ENCODE assay signal across 13 cellular contexts in genomic region chr17:43025766-43026537, GRCh38. TPM values are rescaled to one million over a fixed set of nuclear protein-coding genes. Genes with fewer than 3 reads are reported as not detected.
DNase-seq lines count a peak whose midpoint lies in the region; ATAC-seq and TF ChIP-seq lines count a peak whose summit lies in the region.
"Had no signal": no experiment of that assay in that cellular context is flagged by ENCODE, and none has a peak within 500 bp of the region (broad histone marks: within the 10 kb centered on the region; RNA-seq: fewer than 3 reads in every experiment).

No MANE protein-coding gene starts in this region.

- H2AFZ ChIP-seq in neural cell (ENCODE audit: low read depth, low read length), result peak overlapping the region; percentile 90

- peaks cover 25% of the 10 kb centered on the region for H3K79me2 ChIP-seq in neural cell (replicated peaks; ENCODE audit: insufficient read depth, low read length)

- peak overlapping the region; percentile 48 for H3K4me2 ChIP-seq in neural cell (ENCODE audit: low read length)

- H3K36me3 ChIP-seq in CD4-positive, CD25-positive, alpha-beta regulatory T cell (ENCODE audit: control insufficient read depth, insufficient read depth, low read length), result no peaks in the 10 kb centered on the region
- no peaks in the 10 kb centered on the region for H3K36me3 ChIP-seq in neural cell (ENCODE audit: insufficient read depth, low read length)

- no peaks in the 10 kb centered on the region for H4K20me1 ChIP-seq in neural cell (ENCODE audit: insufficient read depth)

- H3K27me3 Mint-ChIP-seq in CD4-positive, CD25-positive, alpha-beta regulatory T cell, result no peaks in the 10 kb centered on the region
- H3K27me3 Mint-ChIP-seq in dendritic cell treated with granulocyte-macrophage colony-stimulating factor and Interleukin-4, amounts not matched to agents 40 ng/mL and 50 ng/mL, for 4 days, result peaks cover 16% of the 10 kb centered on the region

- peak overlapping the region in 1 of 3 donors; percentile 73 for H3K27ac Mint-ChIP-seq in CD4-positive, CD25-positive, alpha-beta regulatory T cell
- no peak overlapping the region for H3K27ac Mint-ChIP-seq in dendritic cell treated with granulocyte-macrophage colony-stimulating factor and Interleukin-4, amounts not matched to agents 40 ng/mL and 50 ng/mL, for 4 days

- DNase-seq in CD4-positive, CD25-positive, alpha-beta regulatory T cell, result no peak
- no peak for DNase-seq in HFF-Myc (ENCODE audit: extremely low read depth, low read depth)
- no peak for DNase-seq in activated gamma-delta T cell treated with Interleukin-2 at 50 U/mL for 16 hours
- DNase-seq in GOT3 (lab: John Stamatoyannopoulos, UW), result no peak
- no peak for DNase-seq in SIG-M5 (lab: John Stamatoyannopoulos, UW)
- DNase-seq: cerebellar nuclear complex, DMS79, NCI-H446 treated with DMSO at 0.1 percent for 48 hours, SW 1271 had no signal

- no peak overlapping the region for H3K27ac ChIP-seq in CD4-positive, CD25-positive, alpha-beta regulatory T cell (ENCODE audit: insufficient read depth, low read length, poor library complexity, severe bottlenecking)
- peak overlapping the region; percentile 86 for H3K27ac ChIP-seq in neural cell (ENCODE audit: low read length)

- H3K9ac ChIP-seq in neural cell (ENCODE audit: low read length), result peak overlapping the region; percentile 92

- peak overlapping the region; percentile 66 to 84 (median 74) for H3K4me3 Mint-ChIP-seq in CD4-positive, CD25-positive, alpha-beta regulatory T cell
- peak overlapping the region; percentile 34 for H3K4me3 Mint-ChIP-seq in dendritic cell treated with granulocyte-macrophage colony-stimulating factor and Interleukin-4, amounts not matched to agents 40 ng/mL and 50 ng/mL, for 4 days

- H3K9me2 ChIP-seq in neural cell (ENCODE audit: insufficient read depth, low read length), result no peaks in the 10 kb centered on the region

- H3K4me1 Mint-ChIP-seq in CD4-positive, CD25-positive, alpha-beta regulatory T cell, result peaks cover 0 to 19% (median 9%) of the 10 kb centered on the region in 4 donors
- H3K4me1 Mint-ChIP-seq in dendritic cell treated with granulocyte-macrophage colony-stimulating factor and Interleukin-4, amounts not matched to agents 40 ng/mL and 50 ng/mL, for 4 days (ENCODE audit: low read depth), result peaks cover 30% of the 10 kb centered on the region

- peaks cover 23% of the 10 kb centered on the region for H3K4me1 ChIP-seq in CD4-positive, CD25-positive, alpha-beta regulatory T cell (ENCODE audit: control insufficient read depth, insufficient read depth, low read length, poor library complexity, severe bottlenecking)

- TF ChIP-seq EP300 in neural cell (conservative IDR thresholded peaks at IDR 0.05; ENCODE audit: poor library complexity, severe bottlenecking), result no peak

- H3K9me3 ChIP-seq in CD4-positive, CD25-positive, alpha-beta regulatory T cell (ENCODE audit: control insufficient read depth in 2 of 2, low read length in 2 of 2), result no peaks in the 10 kb centered on the region
- H3K9me3 ChIP-seq in neural cell (ENCODE audit: low read length), result no peaks in the 10 kb centered on the region

- TF ChIP-seq CTCF in HFF-Myc (IDR thresholded peaks at IDR 0.05; ENCODE audit: low read depth, low read length, missing control alignments), result no peak
- no peak for TF ChIP-seq CTCF in neural cell (IDR thresholded peaks at IDR 0.05; ENCODE audit: poor library complexity, severe bottlenecking)

- H3K4me3 ChIP-seq in CD4-positive, CD25-positive, alpha-beta regulatory T cell (ENCODE audit: low read depth, low read length), result no peak overlapping the region
- H3K4me3 ChIP-seq in HFF-Myc (replicated peaks; ENCODE audit: low read depth, low read length), result peak overlapping the region; percentile 62
- H3K4me3 ChIP-seq in neural cell (ENCODE audit: low read length), result peak overlapping the region; percentile 83

- H3F3A ChIP-seq in neural cell (ENCODE audit: insufficient read depth, low read length, poor library complexity, severe bottlenecking), result no peaks in the 10 kb centered on the region

- H3K36me3 Mint-ChIP-seq in CD4-positive, CD25-positive, alpha-beta regulatory T cell, result no peaks in the 10 kb centered on the region
- peaks cover 14% of the 10 kb centered on the region for H3K36me3 Mint-ChIP-seq in dendritic cell treated with granulocyte-macrophage colony-stimulating factor and Interleukin-4, amounts not matched to agents 40 ng/mL and 50 ng/mL, for 4 days (ENCODE audit: low read depth)

- no peaks in the 10 kb centered on the region for H3K9me3 Mint-ChIP-seq in CD4-positive, CD25-positive, alpha-beta regulatory T cell
- H3K9me3 Mint-ChIP-seq in dendritic cell treated with granulocyte-macrophage colony-stimulating factor and Interleukin-4, amounts not matched to agents 40 ng/mL and 50 ng/mL, for 4 days, result no peaks in the 10 kb centered on the region

- no peak for TF ChIP-seq RAD21 in neural cell (conservative IDR thresholded peaks at IDR 0.05)

- intact Hi-C loops in dendritic cell treated with granulocyte-macrophage colony-stimulating factor and Interleukin-4, amounts not matched to agents 40 ng/mL and 50 ng/mL, for 4 days (cut with micrococcal nuclease), result loop anchor here (2.0 kb wide), 1 partner anchor 143 kb away; no protein-coding TSS in a partner anchor

- no peaks in the 10 kb centered on the region for H3K27me3 ChIP-seq in CD4-positive, CD25-positive, alpha-beta regulatory T cell (ENCODE audit: control insufficient read depth, insufficient read depth, low read length)
- no peaks in the 10 kb centered on the region for H3K27me3 ChIP-seq in neural cell (ENCODE audit: insufficient read depth, low read depth, low read length)

- no peak for ATAC-seq in CD4-positive, CD25-positive, alpha-beta regulatory T cell (ENCODE audit: low read depth in 2 of 2)
- ATAC-seq in GM19397 (IDR thresholded peaks at IDR 0.05; ENCODE audit: unreplicated experiment), result no peak

TF ChIP-seq in neural cell, 6 proteins besides CTCF, POLR2A, EP300 and RAD21:
- TF ChIP-seq EZH2 (IDR thresholded peaks at IDR 0.05; ENCODE audit: borderline replicate concordance, insufficient read depth, low read length, poor library complexity, severe bottlenecking), result no peak
- TF ChIP-seq REST (IDR thresholded peaks at IDR 0.05; ENCODE audit: borderline replicate concordance), result no peak

RNA-seq across cellular contexts. Expression of gene RND2, which starts 0.9 kb away (rescaled TPM):
- total RNA-seq in CD4-positive, CD25-positive, alpha-beta regulatory T cell, result not detected
- under 1 TPM in 3 of 4 donors, not detected in 1; 0.05 to 0.18 (median 0.08) TPM for polyA plus RNA-seq in CD4-positive, CD25-positive, alpha-beta regulatory T cell
- 43.8 and 44.1 TPM in 2 replicates for polyA plus RNA-seq in neural cell
- polyA minus RNA-seq in neural cell, result 28.8 and 30.7 TPM in 2 replicates
- total RNA-seq: LHCN-M2 had no signal

RNA-seq across cellular contexts. Expression of gene VAT1, which starts 3.8 kb away (rescaled TPM):
- total RNA-seq in CD4-positive, CD25-positive, alpha-beta regulatory T cell, result 21.9 TPM
- polyA plus RNA-seq in CD4-positive, CD25-positive, alpha-beta regulatory T cell, result 10 to 100 TPM; 40.6 to 51.4 (median 49.1) TPM
- 151 and 193 TPM in 2 replicates for polyA plus RNA-seq in neural cell
- polyA minus RNA-seq in neural cell, result 225 and 240 TPM in 2 replicates

RNA-seq across cellular contexts. Expression of gene IFI35, which starts 19.4 kb away (rescaled TPM):
- 38.3 TPM for total RNA-seq in CD4-positive, CD25-positive, alpha-beta regulatory T cell
- 10 to 100 TPM; 62.9 to 87.6 (median 71.8) TPM for polyA plus RNA-seq in CD4-positive, CD25-positive, alpha-beta regulatory T cell
- not detected in 2 replicates for polyA plus RNA-seq in neural cell
- polyA minus RNA-seq in neural cell, result not detected in 2 replicates

RNA-seq across cellular contexts. Expression of gene RPL27, which starts 27.7 kb away (rescaled TPM):
- total RNA-seq in CD4-positive, CD25-positive, alpha-beta regulatory T cell, result 881 TPM
- 1,000 to 10,000 TPM; 1,558 to 2,241 (median 2,024) TPM for polyA plus RNA-seq in CD4-positive, CD25-positive, alpha-beta regulatory T cell
- polyA plus RNA-seq in neural cell, result 1,167 and 1,178 TPM in 2 replicates
- polyA minus RNA-seq in neural cell, result 388 and 475 TPM in 2 replicates

RNA-seq across cellular contexts. Expression of gene RUNDC1, which starts 45.6 kb away (rescaled TPM):
- 14.9 TPM for total RNA-seq in CD4-positive, CD25-positive, alpha-beta regulatory T cell
- 10 to 100 TPM; 10.6 to 15.2 (median 13.2) TPM for polyA plus RNA-seq in CD4-positive, CD25-positive, alpha-beta regulatory T cell
- 15.1 and 16.3 TPM in 2 replicates for polyA plus RNA-seq in neural cell
- 31.1 and 34.8 TPM in 2 replicates for polyA minus RNA-seq in neural cell

Comparison
In these comparisons a context has a peak if more than half of its experiments do, and no peak if none do; other contexts are left out.
1. RNA of gene RND2, which starts 0.9 kb away (polyA plus RNA-seq): 43.8 to 44.1 TPM in neural cell; 0.05 to 0.18 TPM in CD4-positive, CD25-positive, alpha-beta regulatory T cell; every median in the first group is over 10 times any median in the second.
2. RNA of gene IFI35, which starts 19.4 kb away (polyA plus RNA-seq): 62.9 to 87.6 TPM in CD4-positive, CD25-positive, alpha-beta regulatory T cell; not detected in neural cell; every median in the first group is over 10 times any median in the second.